10 cellular contexts compared by ENCODE assay signal in the genomic region with DNA sequence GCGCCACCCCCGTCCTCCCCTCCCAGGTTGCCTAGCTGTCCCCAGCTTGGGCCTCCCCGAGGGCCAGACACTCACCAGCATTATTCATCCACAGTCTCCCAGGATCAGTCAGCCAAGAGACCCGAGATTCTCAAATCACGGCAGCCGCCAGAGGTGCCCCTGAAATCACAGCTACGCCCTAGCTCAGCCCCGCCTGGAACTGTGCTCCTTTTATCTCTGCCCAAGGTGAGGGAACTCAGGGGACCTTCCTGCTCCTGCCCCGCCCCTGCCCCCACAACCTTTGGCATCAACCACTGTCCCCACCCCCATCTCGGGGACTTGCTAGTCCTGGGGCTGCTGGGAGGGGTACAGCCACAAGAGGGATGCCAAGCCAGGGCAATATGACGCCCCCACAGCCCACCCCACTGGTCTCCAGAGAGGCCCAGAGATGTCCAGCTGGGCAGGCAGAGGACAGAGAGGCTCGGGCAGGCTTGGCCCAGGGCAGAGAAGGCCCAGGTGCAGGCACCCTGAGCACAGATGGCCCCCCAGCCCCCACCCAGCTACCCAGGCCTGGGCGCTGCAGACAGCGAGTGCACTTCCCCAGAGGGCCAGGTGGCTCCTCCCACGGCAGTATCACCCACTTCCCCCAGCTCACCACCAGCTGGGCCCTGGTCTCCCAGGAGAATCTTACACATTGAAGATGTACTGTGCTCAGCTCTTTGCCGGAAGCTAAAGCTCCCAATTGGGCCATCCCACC. TPM values are rescaled to one million over a fixed set of nuclear protein-coding genes. Genes with fewer than 3 reads are reported as not detected.
DNase-seq lines count a peak whose midpoint lies in the region; ATAC-seq and TF ChIP-seq lines count a peak whose summit lies in the region.
"Had no signal": no experiment of that assay in that cellular context is flagged by ENCODE, and none has a peak within 500 bp of the region (broad histone marks: within the 10 kb centered on the region; RNA-seq: fewer than 3 reads in every experiment).

A gene with protein sequence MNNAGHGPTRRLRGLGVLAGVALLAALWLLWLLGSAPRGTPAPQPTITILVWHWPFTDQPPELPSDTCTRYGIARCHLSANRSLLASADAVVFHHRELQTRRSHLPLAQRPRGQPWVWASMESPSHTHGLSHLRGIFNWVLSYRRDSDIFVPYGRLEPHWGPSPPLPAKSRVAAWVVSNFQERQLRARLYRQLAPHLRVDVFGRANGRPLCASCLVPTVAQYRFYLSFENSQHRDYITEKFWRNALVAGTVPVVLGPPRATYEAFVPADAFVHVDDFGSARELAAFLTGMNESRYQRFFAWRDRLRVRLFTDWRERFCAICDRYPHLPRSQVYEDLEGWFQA (minus strand): TSS at position 185 of the 736 bp plus-strand sequence. CDS start 97 bp downstream, at position 88.

- no peak for ATAC-seq in activated naive CD8-positive, alpha-beta T cell treated with anti-CD3 and anti-CD28 coated beads, Interleukin-2, amount 10 ng/mL, durations not matched to agents 7 days and 5 days (ENCODE audit: low read depth)
- ATAC-seq: PC-3 had no signal

- H3K27ac Mint-ChIP-seq in activated CD4-positive, alpha-beta T cell treated with anti-CD3 and anti-CD28 coated beads, Interleukin-2, amount 10 ng/mL, durations not matched to agents 7 days and 5 days: peak within 1 kb of the TSS; percentile 87
- no peak within 1 kb of the TSS for H3K27ac Mint-ChIP-seq in activated naive CD8-positive, alpha-beta T cell treated with anti-CD3 and anti-CD28 coated beads, Interleukin-2, amount 10 ng/mL, durations not matched to agents 7 days and 5 days

- H3K4me3 Mint-ChIP-seq in activated CD4-positive, alpha-beta T cell treated with anti-CD3 and anti-CD28 coated beads, Interleukin-2, amount 10 ng/mL, durations not matched to agents 7 days and 5 days: peak within 1 kb of the TSS; percentile 75
- peak within 1 kb of the TSS; percentile 39 for H3K4me3 Mint-ChIP-seq in activated naive CD8-positive, alpha-beta T cell treated with anti-CD3 and anti-CD28 coated beads, Interleukin-2, amount 10 ng/mL, durations not matched to agents 7 days and 5 days

- H3K27me3 Mint-ChIP-seq in activated CD4-positive, alpha-beta T cell treated with anti-CD3 and anti-CD28 coated beads, Interleukin-2, amount 10 ng/mL, durations not matched to agents 7 days and 5 days: no peaks in the 10 kb centered on the region
- H3K27me3 Mint-ChIP-seq in activated naive CD8-positive, alpha-beta T cell treated with anti-CD3 and anti-CD28 coated beads, Interleukin-2, amount 10 ng/mL, durations not matched to agents 7 days and 5 days: peaks cover 2% of the 10 kb centered on the region

- POLR2A ChIA-PET in activated CD4-positive, alpha-beta T cell treated with anti-CD3 and anti-CD28 coated beads, Interleukin-2, amount 10 ng/mL, durations not matched to agents 7 days and 5 days (lab: Charles Lee): interaction anchor here (0.6 kb wide), 1 partner anchor 138 kb away, joined by 3 read pairs; no protein-coding TSS in a partner anchor
- POLR2A ChIA-PET in activated naive CD8-positive, alpha-beta T cell treated with anti-CD3 and anti-CD28 coated beads, Interleukin-2, amount 10 ng/mL, durations not matched to agents 7 days and 5 days (lab: Charles Lee): interaction anchor here (0.6 to 1.1 kb wide), 4 partner anchors 38 to 304 kb away, joined by 3 to 7 read pairs (median 4); a partner anchor contains a TSS
- POLR2A ChIA-PET in HEK293T (lab: Yijun Ruan, JAX): no interaction called here

- peaks cover 2% of the 10 kb centered on the region for H3K36me3 Mint-ChIP-seq in activated CD4-positive, alpha-beta T cell treated with anti-CD3 and anti-CD28 coated beads, Interleukin-2, amount 10 ng/mL, durations not matched to agents 7 days and 5 days (ENCODE audit: low read depth)
- no peaks in the 10 kb centered on the region for H3K36me3 Mint-ChIP-seq in activated naive CD8-positive, alpha-beta T cell treated with anti-CD3 and anti-CD28 coated beads, Interleukin-2, amount 10 ng/mL, durations not matched to agents 7 days and 5 days

- CTCF ChIA-PET in activated CD4-positive, alpha-beta T cell treated with anti-CD3 and anti-CD28 coated beads, Interleukin-2, amount 10 ng/mL, durations not matched to agents 7 days and 5 days (lab: Charles Lee): interaction anchor here (0.7 to 14.0 kb wide), 11 partner anchors 14 to 307 kb away, joined by 3 to 157 read pairs (median 4); a partner anchor contains a TSS
- CTCF ChIA-PET in HEK293T (lab: Yijun Ruan, JAX): no interaction called here

- H3K9me3 Mint-ChIP-seq in activated CD4-positive, alpha-beta T cell treated with anti-CD3 and anti-CD28 coated beads, Interleukin-2, amount 10 ng/mL, durations not matched to agents 7 days and 5 days: no peaks in the 10 kb centered on the region
- H3K9me3 Mint-ChIP-seq in activated naive CD8-positive, alpha-beta T cell treated with anti-CD3 and anti-CD28 coated beads, Interleukin-2, amount 10 ng/mL, durations not matched to agents 7 days and 5 days: no peaks in the 10 kb centered on the region

- peak; percentile 28 for DNase-seq in activated CD4-positive, alpha-beta T cell treated with anti-CD3 and anti-CD28 coated beads, Interleukin-2, amount 10 ng/mL, durations not matched to agents 7 days and 5 days
- DNase-seq in activated CD4-positive, alpha-beta T cell treated with anti-CD3 and anti-CD28 coated beads, Interleukin-2, amount 50 U/mL, for 4 hours: no peak
- DNase-seq in NCI-H524 treated with DMSO at 0.1 percent for 48 hours (lab: John Stamatoyannopoulos, UW) (peak; percentile 39), midbrain (lab: John Stamatoyannopoulos, UW) (no peak), HEK293T (ENCODE audit: extremely low spot score) (no peak), AG20443 (ENCODE audit: low spot score) (no peak)
- DNase-seq in activated naive CD8-positive, alpha-beta T cell treated with anti-CD3 and anti-CD28 coated beads, Interleukin-2, amount 10 ng/mL, durations not matched to agents 7 days and 5 days: no peak
- peak; percentile 68 for DNase-seq in stimulated activated CD8-positive, alpha-beta memory T cell treated with anti-CD3 and anti-CD28 coated beads, Interleukin-4, amount 100 ng/mL, for 48 hours
- DNase-seq: PC-3 had no signal

- peaks cover 58% of the 10 kb centered on the region for H3K4me1 Mint-ChIP-seq in activated CD4-positive, alpha-beta T cell treated with anti-CD3 and anti-CD28 coated beads, Interleukin-2, amount 10 ng/mL, durations not matched to agents 7 days and 5 days
- peaks cover 30% of the 10 kb centered on the region for H3K4me1 Mint-ChIP-seq in activated naive CD8-positive, alpha-beta T cell treated with anti-CD3 and anti-CD28 coated beads, Interleukin-2, amount 10 ng/mL, durations not matched to agents 7 days and 5 days

TF ChIP-seq in HEK293T, 16 proteins besides CTCF, POLR2A, EP300 and RAD21:
- no peak for TF ChIP-seq L3MBTL2 (conservative IDR thresholded peaks at IDR 0.05)
- TF ChIP-seq, protein P1, sequence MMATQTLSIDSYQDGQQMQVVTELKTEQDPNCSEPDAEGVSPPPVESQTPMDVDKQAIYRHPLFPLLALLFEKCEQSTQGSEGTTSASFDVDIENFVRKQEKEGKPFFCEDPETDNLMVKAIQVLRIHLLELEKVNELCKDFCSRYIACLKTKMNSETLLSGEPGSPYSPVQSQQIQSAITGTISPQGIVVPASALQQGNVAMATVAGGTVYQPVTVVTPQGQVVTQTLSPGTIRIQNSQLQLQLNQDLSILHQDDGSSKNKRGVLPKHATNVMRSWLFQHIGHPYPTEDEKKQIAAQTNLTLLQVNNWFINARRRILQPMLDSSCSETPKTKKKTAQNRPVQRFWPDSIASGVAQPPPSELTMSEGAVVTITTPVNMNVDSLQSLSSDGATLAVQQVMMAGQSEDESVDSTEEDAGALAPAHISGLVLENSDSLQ (IDR thresholded peaks at IDR 0.05): no peak
- TF ChIP-seq CTBP1 (IDR thresholded peaks at IDR 0.05; ENCODE audit: borderline replicate concordance): no peak
- TF ChIP-seq ELF4 (IDR thresholded peaks at IDR 0.05): no peak

RNA-seq across cellular contexts. Expression of the gene that starts here (rescaled TPM):
- 10 to 100 TPM in 1 of 2 experiments, 1 to 10 TPM in 1; 8.9 to 10.3 TPM for total RNA-seq in activated CD4-positive, alpha-beta T cell treated with anti-CD3 and anti-CD28 coated beads, Interleukin-2, amount 10 ng/mL, durations not matched to agents 7 days and 5 days
- under 1 TPM; 0.39 to 0.62 TPM for total RNA-seq in activated naive CD8-positive, alpha-beta T cell treated with anti-CD3 and anti-CD28 coated beads, Interleukin-2, amount 10 ng/mL, durations not matched to agents 7 days and 5 days
- total RNA-seq: PC-3, urinary bladder had no signal

Comparison
In these comparisons a context has a peak if more than half of its experiments do, and no peak if none do; other contexts are left out.
1. RNA of the gene that starts here (total RNA-seq): 8.9 to 10.3 TPM in activated CD4-positive, alpha-beta T cell treated with anti-CD3 and anti-CD28 coated beads, Interleukin-2, amount 10 ng/mL, durations not matched to agents 7 days and 5 days; 0.39 to 0.62 TPM in activated naive CD8-positive, alpha-beta T cell treated with anti-CD3 and anti-CD28 coated beads, Interleukin-2, amount 10 ng/mL, durations not matched to agents 7 days and 5 days; every median in the first group is over 4 times any median in the second.
2. DNase-seq: peak in activated CD4-positive, alpha-beta T cell treated with anti-CD3 and anti-CD28 coated beads, Interleukin-2, amount 10 ng/mL, durations not matched to agents 7 days and 5 days (single experiment), NCI-H524 treated with DMSO at 0.1 percent for 48 hours (single experiment) and stimulated activated CD8-positive, alpha-beta memory T cell treated with anti-CD3 and anti-CD28 coated beads, Interleukin-4, amount 100 ng/mL, for 48 hours (single experiment); none in activated CD4-positive, alpha-beta T cell treated with anti-CD3 and anti-CD28 coated beads, Interleukin-2, amount 50 U/mL, for 4 hours (0 of 2), activated naive CD8-positive, alpha-beta T cell treated with anti-CD3 and anti-CD28 coated beads, Interleukin-2, amount 10 ng/mL, durations not matched to agents 7 days and 5 days (single experiment), midbrain (single experiment), HEK293T (single experiment) and AG20443 (single experiment).